ENCODE assay signal across 15 cellular contexts in the genomic region with DNA sequence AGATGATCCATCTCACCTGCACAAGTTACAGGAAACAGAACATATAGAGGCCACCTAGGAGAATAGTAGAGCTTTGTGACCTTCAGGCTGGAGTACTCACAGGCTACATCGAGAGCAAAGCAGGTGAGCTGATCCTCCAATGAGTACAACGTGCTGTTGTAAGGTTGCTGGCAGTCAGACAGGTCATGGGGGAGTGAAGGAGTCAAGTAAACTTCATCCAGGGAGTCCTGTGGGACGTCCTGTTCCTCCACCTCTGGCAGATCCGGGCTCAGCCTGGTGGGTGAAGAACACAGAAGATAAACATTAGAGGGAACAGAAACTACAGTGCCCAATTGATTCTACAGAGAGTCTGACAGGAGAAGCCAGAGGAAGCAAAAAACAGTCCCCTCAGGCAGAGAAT.
A peak's percentile ranks its signal among the peaks of the same experiment; 100 is the strongest.
DNase-seq lines count a peak whose midpoint lies in the region; ATAC-seq and TF ChIP-seq lines count a peak whose summit lies in the region.
"Had no signal": no experiment of that assay in that cellular context is flagged by ENCODE, and none has a peak within 500 bp of the region (broad histone marks: within the 10 kb centered on the region; RNA-seq: fewer than 3 reads in every experiment).

No MANE protein-coding gene starts in this region.

- peaks cover 6 to 67% (median 39%) of the 10 kb centered on the region in 4 donors for H3K4me1 ChIP-seq in liver (ENCODE audit: control insufficient read depth in 4 of 4, insufficient read depth in 4 of 4, low read length in 3 of 4)
- H3K4me1 ChIP-seq: A549 had no signal

- DNase-seq in iPS-NIHi11 (ENCODE audit: low spot score), result no peak
- no peak for DNase-seq in SKM-1 (lab: John Stamatoyannopoulos, UW; ENCODE audit: unreplicated experiment)
- DNase-seq: Caco-2; CD8-positive, alpha-beta memory T cell; DND-41; GDM1; IMR-90 had no signal

- H3K27ac ChIP-seq in 22Rv1 (peak overlapping the region; percentile 28), C4-2B (peak overlapping the region; percentile 67), VCaP (peak overlapping the region; percentile 47; the same call in 1 of the 2 replicates), liver (ENCODE audit: low read depth in 1 of 2, low read length in 2 of 2) (peak overlapping the region; percentile 66 to 72)
- H3K27ac ChIP-seq: A549 had no signal

- no peaks in the 10 kb centered on the region for H3K9me3 ChIP-seq in liver (ENCODE audit: control insufficient read depth in 4 of 4, low read length in 3 of 4)
- H3K9me3 ChIP-seq: A549, Caco-2 had no signal

- H3K36me3 ChIP-seq in liver (ENCODE audit: control insufficient read depth in 4 of 4, insufficient read depth in 3 of 4, low read depth in 1 of 4, low read length in 3 of 4), result peaks cover 0 to 13% (median 2%) of the 10 kb centered on the region in 4 donors

- ATAC-seq in GM21529 (IDR thresholded peaks at IDR 0.05; ENCODE audit: unreplicated experiment) (no peak), HG03039 (IDR thresholded peaks at IDR 0.05; ENCODE audit: unreplicated experiment) (no peak)
- ATAC-seq: A549, HCT116 had no signal

- no peak for TF ChIP-seq CTCF in 22Rv1 (IDR thresholded peaks at IDR 0.05)
- TF ChIP-seq CTCF in C4-2B (conservative IDR thresholded peaks at IDR 0.05), result no peak
- no peak for TF ChIP-seq CTCF in VCaP (conservative IDR thresholded peaks at IDR 0.05)
- TF ChIP-seq CTCF in liver (IDR thresholded peaks at IDR 0.05; ENCODE audit: low read depth, low read length, missing input control), result no peak

- H3K27me3 ChIP-seq in liver (ENCODE audit: control insufficient read depth in 4 of 4, insufficient read depth in 4 of 4, low read length in 3 of 4), result no peaks in the 10 kb centered on the region

- H3K4me3 ChIP-seq in liver (ENCODE audit: low read depth in 1 of 3, low read length in 3 of 3), result peak overlapping the region; percentile 9 to 64 (median 54)
- H3K4me3 ChIP-seq: A549 had no signal

- TF ChIP-seq RAD21 in liver (IDR thresholded peaks at IDR 0.05), result peak in 1 of 2 donors; percentile 44

- H3K9ac ChIP-seq in liver (ENCODE audit: low read depth in 1 of 2, low read length in 2 of 2), result peak overlapping the region in 1 of 2 donors; percentile 33

- WGBS in liver, result 21% methylated on average over 4 of the region's 4 CpGs

TF ChIP-seq in liver, 16 proteins besides CTCF, POLR2A, EP300 and RAD21:
- TF ChIP-seq, protein P1, sequence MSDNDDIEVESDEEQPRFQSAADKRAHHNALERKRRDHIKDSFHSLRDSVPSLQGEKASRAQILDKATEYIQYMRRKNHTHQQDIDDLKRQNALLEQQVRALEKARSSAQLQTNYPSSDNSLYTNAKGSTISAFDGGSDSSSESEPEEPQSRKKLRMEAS (IDR thresholded peaks at IDR 0.05), result peak; percentile 41
- TF ChIP-seq, protein P2, sequence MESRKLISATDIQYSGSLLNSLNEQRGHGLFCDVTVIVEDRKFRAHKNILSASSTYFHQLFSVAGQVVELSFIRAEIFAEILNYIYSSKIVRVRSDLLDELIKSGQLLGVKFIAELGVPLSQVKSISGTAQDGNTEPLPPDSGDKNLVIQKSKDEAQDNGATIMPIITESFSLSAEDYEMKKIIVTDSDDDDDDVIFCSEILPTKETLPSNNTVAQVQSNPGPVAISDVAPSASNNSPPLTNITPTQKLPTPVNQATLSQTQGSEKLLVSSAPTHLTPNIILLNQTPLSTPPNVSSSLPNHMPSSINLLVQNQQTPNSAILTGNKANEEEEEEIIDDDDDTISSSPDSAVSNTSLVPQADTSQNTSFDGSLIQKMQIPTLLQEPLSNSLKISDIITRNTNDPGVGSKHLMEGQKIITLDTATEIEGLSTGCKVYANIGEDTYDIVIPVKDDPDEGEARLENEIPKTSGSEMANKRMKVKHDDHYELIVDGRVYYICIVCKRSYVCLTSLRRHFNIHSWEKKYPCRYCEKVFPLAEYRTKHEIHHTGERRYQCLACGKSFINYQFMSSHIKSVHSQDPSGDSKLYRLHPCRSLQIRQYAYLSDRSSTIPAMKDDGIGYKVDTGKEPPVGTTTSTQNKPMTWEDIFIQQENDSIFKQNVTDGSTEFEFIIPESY (IDR thresholded peaks at IDR 0.05), result peak; percentile 58
- TF ChIP-seq, protein P3, sequence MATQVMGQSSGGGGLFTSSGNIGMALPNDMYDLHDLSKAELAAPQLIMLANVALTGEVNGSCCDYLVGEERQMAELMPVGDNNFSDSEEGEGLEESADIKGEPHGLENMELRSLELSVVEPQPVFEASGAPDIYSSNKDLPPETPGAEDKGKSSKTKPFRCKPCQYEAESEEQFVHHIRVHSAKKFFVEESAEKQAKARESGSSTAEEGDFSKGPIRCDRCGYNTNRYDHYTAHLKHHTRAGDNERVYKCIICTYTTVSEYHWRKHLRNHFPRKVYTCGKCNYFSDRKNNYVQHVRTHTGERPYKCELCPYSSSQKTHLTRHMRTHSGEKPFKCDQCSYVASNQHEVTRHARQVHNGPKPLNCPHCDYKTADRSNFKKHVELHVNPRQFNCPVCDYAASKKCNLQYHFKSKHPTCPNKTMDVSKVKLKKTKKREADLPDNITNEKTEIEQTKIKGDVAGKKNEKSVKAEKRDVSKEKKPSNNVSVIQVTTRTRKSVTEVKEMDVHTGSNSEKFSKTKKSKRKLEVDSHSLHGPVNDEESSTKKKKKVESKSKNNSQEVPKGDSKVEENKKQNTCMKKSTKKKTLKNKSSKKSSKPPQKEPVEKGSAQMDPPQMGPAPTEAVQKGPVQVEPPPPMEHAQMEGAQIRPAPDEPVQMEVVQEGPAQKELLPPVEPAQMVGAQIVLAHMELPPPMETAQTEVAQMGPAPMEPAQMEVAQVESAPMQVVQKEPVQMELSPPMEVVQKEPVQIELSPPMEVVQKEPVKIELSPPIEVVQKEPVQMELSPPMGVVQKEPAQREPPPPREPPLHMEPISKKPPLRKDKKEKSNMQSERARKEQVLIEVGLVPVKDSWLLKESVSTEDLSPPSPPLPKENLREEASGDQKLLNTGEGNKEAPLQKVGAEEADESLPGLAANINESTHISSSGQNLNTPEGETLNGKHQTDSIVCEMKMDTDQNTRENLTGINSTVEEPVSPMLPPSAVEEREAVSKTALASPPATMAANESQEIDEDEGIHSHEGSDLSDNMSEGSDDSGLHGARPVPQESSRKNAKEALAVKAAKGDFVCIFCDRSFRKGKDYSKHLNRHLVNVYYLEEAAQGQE (IDR thresholded peaks at IDR 0.05), result no peak
- TF ChIP-seq JUND (IDR thresholded peaks at IDR 0.05), result peak in 1 of 2 donors; percentile 67
- TF ChIP-seq SP1 (IDR thresholded peaks at IDR 0.05), result peak; percentile 91
- TF ChIP-seq HNF4G (IDR thresholded peaks at IDR 0.05), result no peak
- TF ChIP-seq TAF1 (conservative IDR thresholded peaks at IDR 0.05), result no peak
- peak; percentile 50 for TF ChIP-seq YY1 (IDR thresholded peaks at IDR 0.05)
- TF ChIP-seq, protein P4, sequence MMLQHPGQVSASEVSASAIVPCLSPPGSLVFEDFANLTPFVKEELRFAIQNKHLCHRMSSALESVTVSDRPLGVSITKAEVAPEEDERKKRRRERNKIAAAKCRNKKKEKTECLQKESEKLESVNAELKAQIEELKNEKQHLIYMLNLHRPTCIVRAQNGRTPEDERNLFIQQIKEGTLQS (IDR thresholded peaks at IDR 0.05), result no peak
- TF ChIP-seq RXRA (IDR thresholded peaks at IDR 0.05), result peak; percentile 88 to 97
- TF ChIP-seq EGR1 (IDR thresholded peaks at IDR 0.05; ENCODE audit: low read depth in 2 of 2), result no peak
- TF ChIP-seq GABPA (IDR thresholded peaks at IDR 0.05 in 1 of 2, conservative IDR thresholded peaks at IDR 0.05 in 1 of 2), result no peak
- peak; percentile 43 for TF ChIP-seq FOXA2 (IDR thresholded peaks at IDR 0.05)
- TF ChIP-seq NR2F2 (IDR thresholded peaks at IDR 0.05), result no peak
- TF ChIP-seq HNF4A (conservative IDR thresholded peaks at IDR 0.05), result peak; percentile 47 to 68
- TF ChIP-seq FOXA1 (IDR thresholded peaks at IDR 0.05), result peak; percentile 18
